29 cellular contexts compared by ENCODE assay signal in the genomic region with DNA sequence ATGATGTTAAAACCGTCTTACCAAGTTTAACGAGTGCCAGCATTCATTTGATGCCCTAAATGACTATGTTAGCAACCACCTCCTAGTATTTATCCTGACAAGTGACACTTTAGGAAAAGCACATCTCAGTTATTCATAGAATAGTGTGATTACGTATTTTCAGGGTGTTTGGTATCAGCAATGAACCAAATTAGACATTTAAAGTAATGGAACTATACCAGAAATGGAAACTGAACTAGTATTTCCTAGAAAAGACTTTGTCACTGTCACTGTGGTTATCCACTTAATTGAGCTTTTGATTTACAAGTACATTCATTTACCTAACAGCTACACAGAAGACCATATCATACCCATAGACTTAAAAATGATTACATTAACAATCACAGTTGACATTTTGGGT.
DNase-seq lines count a peak whose midpoint lies in the region; ATAC-seq lines count a peak whose summit lies in the region.
"Had no signal": no experiment of that assay in that cellular context is flagged by ENCODE, and none has a peak within 500 bp of the region (broad histone marks: within the 10 kb centered on the region; RNA-seq: fewer than 3 reads in every experiment).

No MANE protein-coding gene starts in this region.

- no peaks in the 10 kb centered on the region for H3K9me3 Mint-ChIP-seq in activated naive CD4-positive, alpha-beta T cell treated with anti-CD3 and anti-CD28 coated beads, Interleukin-2, amount 10 ng/mL, durations not matched to agents 7 days and 5 days
- no peaks in the 10 kb centered on the region for H3K9me3 Mint-ChIP-seq in T-helper 1 cell treated with Interleukin-12 subunit alpha and Interleukin-12 subunit beta and Interleukin-4 antibody, amounts not matched to agents 30 μg/mL and 1 μg/mL, for 36 hours
- no peaks in the 10 kb centered on the region for H3K9me3 Mint-ChIP-seq in activated naive CD8-positive, alpha-beta T cell (ENCODE audit: low read depth)
- H3K9me3 Mint-ChIP-seq: naive thymus-derived CD8-positive, alpha-beta T cell had no signal

- H3K4me3 Mint-ChIP-seq in activated naive CD4-positive, alpha-beta T cell treated with anti-CD3 and anti-CD28 coated beads, Interleukin-2, amount 10 ng/mL, durations not matched to agents 7 days and 5 days = peak overlapping the region; percentile 0
- H3K4me3 Mint-ChIP-seq in T-helper 1 cell treated with Interleukin-12 subunit alpha and Interleukin-12 subunit beta and Interleukin-4 antibody, amounts not matched to agents 30 μg/mL and 1 μg/mL, for 36 hours = peak overlapping the region; percentile 74
- H3K4me3 Mint-ChIP-seq in activated naive CD8-positive, alpha-beta T cell = no peak overlapping the region
- H3K4me3 Mint-ChIP-seq: naive thymus-derived CD8-positive, alpha-beta T cell had no signal

- H3K27ac Mint-ChIP-seq in activated naive CD4-positive, alpha-beta T cell treated with anti-CD3 and anti-CD28 coated beads, Interleukin-2, amount 10 ng/mL, durations not matched to agents 7 days and 5 days = peak overlapping the region; percentile 83
- peak overlapping the region; percentile 96 for H3K27ac Mint-ChIP-seq in T-helper 1 cell treated with Interleukin-12 subunit alpha and Interleukin-12 subunit beta and Interleukin-4 antibody, amounts not matched to agents 30 μg/mL and 1 μg/mL, for 36 hours
- H3K27ac Mint-ChIP-seq in activated naive CD8-positive, alpha-beta T cell = peak overlapping the region; percentile 83

- CTCF ChIA-PET in activated naive CD4-positive, alpha-beta T cell treated with anti-CD3 and anti-CD28 coated beads, Interleukin-2, amount 10 ng/mL, durations not matched to agents 7 days and 5 days (lab: Charles Lee) = interaction anchor here (0.6 to 1.5 kb wide), 4 partner anchors 33 to 90 kb away, joined by 3 to 4 read pairs (median 3); no protein-coding TSS in a partner anchor

- peaks cover 2% of the 10 kb centered on the region for H3K36me3 Mint-ChIP-seq in activated naive CD4-positive, alpha-beta T cell treated with anti-CD3 and anti-CD28 coated beads, Interleukin-2, amount 10 ng/mL, durations not matched to agents 7 days and 5 days
- peaks cover 11% of the 10 kb centered on the region for H3K36me3 Mint-ChIP-seq in T-helper 1 cell treated with Interleukin-12 subunit alpha and Interleukin-12 subunit beta and Interleukin-4 antibody, amounts not matched to agents 30 μg/mL and 1 μg/mL, for 36 hours (ENCODE audit: low read depth)
- no peaks in the 10 kb centered on the region for H3K36me3 Mint-ChIP-seq in activated naive CD8-positive, alpha-beta T cell
- H3K36me3 Mint-ChIP-seq: naive thymus-derived CD8-positive, alpha-beta T cell had no signal

- peaks cover 59% of the 10 kb centered on the region for H3K4me1 Mint-ChIP-seq in activated naive CD4-positive, alpha-beta T cell treated with anti-CD3 and anti-CD28 coated beads, Interleukin-2, amount 10 ng/mL, durations not matched to agents 7 days and 5 days
- peaks cover 60% of the 10 kb centered on the region for H3K4me1 Mint-ChIP-seq in T-helper 1 cell treated with Interleukin-12 subunit alpha and Interleukin-12 subunit beta and Interleukin-4 antibody, amounts not matched to agents 30 μg/mL and 1 μg/mL, for 36 hours (ENCODE audit: low read depth)
- peaks cover 21% of the 10 kb centered on the region for H3K4me1 Mint-ChIP-seq in activated naive CD8-positive, alpha-beta T cell (ENCODE audit: low read depth)

- no peak for DNase-seq in activated naive CD4-positive, alpha-beta T cell treated with anti-CD3 and anti-CD28 coated beads, Interleukin-2, amount 10 ng/mL, durations not matched to agents 7 days and 5 days
- DNase-seq in activated naive CD4-positive, alpha-beta T cell (lab: John Stamatoyannopoulos, UW) = no peak
- no peak for DNase-seq in activated effector memory CD4-positive, alpha-beta T cell treated with Interleukin-2 at 50 U/mL for 16 hours
- DNase-seq in EL = no peak
- DNase-seq: activated CD4-positive, alpha-beta T cell treated with anti-CD3 and anti-CD28 coated beads for 48 hours; C1 segment of cervical spinal cord; COR-L47; effector CD4-positive, alpha-beta T cell; gastrocnemius medialis; GM23248; Kasumi-1; kidney glomerular epithelial cell; lower lobe of right lung; naive thymus-derived CD8-positive, alpha-beta T cell; NCI-H146; NCI-H2107; NCI-H345; NCI-H69; occipital lobe; psoas muscle; Right ventricle myocardium superior; stimulated activated CD4-positive, alpha-beta T cell treated with anti-CD3 and anti-CD28 coated beads, Interleukin-12 subunit alpha, Interleukin-12 subunit beta, amount 100 ng/mL, for 4 hours; stimulated activated CD4-positive, alpha-beta T cell treated with anti-CD3 and anti-CD28 coated beads, Interleukin-4, amount 100 ng/mL, for 1 hour; transverse colon had no signal

- no peaks in the 10 kb centered on the region for H3K27me3 Mint-ChIP-seq in activated naive CD4-positive, alpha-beta T cell treated with anti-CD3 and anti-CD28 coated beads, Interleukin-2, amount 10 ng/mL, durations not matched to agents 7 days and 5 days
- no peaks in the 10 kb centered on the region for H3K27me3 Mint-ChIP-seq in T-helper 1 cell treated with Interleukin-12 subunit alpha and Interleukin-12 subunit beta and Interleukin-4 antibody, amounts not matched to agents 30 μg/mL and 1 μg/mL, for 36 hours (ENCODE audit: low read depth)
- peaks cover 4% of the 10 kb centered on the region for H3K27me3 Mint-ChIP-seq in activated naive CD8-positive, alpha-beta T cell

- no peak for ATAC-seq in GM18517 (IDR thresholded peaks at IDR 0.05; ENCODE audit: unreplicated experiment)
- ATAC-seq: gastrocnemius medialis; lower lobe of right lung; naive thymus-derived CD8-positive, alpha-beta T cell; Panc1; psoas muscle; sciatic nerve had no signal
